Comparison of ENCODE assay signal across 12 cellular contexts in genomic region chr13:47598340-47598911, GRCh38.
DNase-seq lines count a peak whose midpoint lies in the region; ATAC-seq and TF ChIP-seq lines count a peak whose summit lies in the region.
"Had no signal": no experiment of that assay in that cellular context is flagged by ENCODE, and none has a peak within 500 bp of the region (broad histone marks: within the 10 kb centered on the region; RNA-seq: fewer than 3 reads in every experiment).

No MANE protein-coding gene starts in this region.

- H3K36me3 ChIP-seq in neural cell (ENCODE audit: insufficient read depth, low read length), result no peaks in the 10 kb centered on the region
- H3K36me3 ChIP-seq: upper lobe of left lung had no signal

- peak; percentile 50 for TF ChIP-seq RAD21 in neural cell (conservative IDR thresholded peaks at IDR 0.05)

- TF ChIP-seq EP300 in neural cell (conservative IDR thresholded peaks at IDR 0.05; ENCODE audit: poor library complexity, severe bottlenecking), result no peak

- H3K9me2 ChIP-seq in neural cell (ENCODE audit: insufficient read depth, low read length), result no peaks in the 10 kb centered on the region

- no peak overlapping the region for H3K4me3 Mint-ChIP-seq in T-cell

- no peak for ATAC-seq in T-cell (replicated peaks in 1 of 4)

- no peaks in the 10 kb centered on the region for H3K27me3 ChIP-seq in neural cell (ENCODE audit: insufficient read depth, low read depth, low read length)
- H3K27me3 ChIP-seq: upper lobe of left lung had no signal

- no peaks in the 10 kb centered on the region for H4K20me1 ChIP-seq in neural cell (ENCODE audit: insufficient read depth)

- no peaks in the 10 kb centered on the region for H3F3A ChIP-seq in neural cell (ENCODE audit: insufficient read depth, low read length, poor library complexity, severe bottlenecking)

- TF ChIP-seq CTCF in cardiac fibroblast (IDR thresholded peaks at IDR 0.05; ENCODE audit: low read depth, low read length), result peak; percentile 15
- TF ChIP-seq CTCF in neural cell (IDR thresholded peaks at IDR 0.05; ENCODE audit: poor library complexity, severe bottlenecking), result peak; percentile 52

- CTCF ChIA-PET in T-cell (lab: Charles Lee), result no interaction called here

- no peak overlapping the region for H3K27ac Mint-ChIP-seq in T-cell

- no peak overlapping the region for H3K9ac ChIP-seq in neural cell (ENCODE audit: low read length)

- H3K27ac ChIP-seq in neural cell (ENCODE audit: low read length), result no peak overlapping the region
- H3K27ac ChIP-seq: upper lobe of left lung had no signal

- no peaks in the 10 kb centered on the region for H3K36me3 Mint-ChIP-seq in T-cell

- H3K4me2 ChIP-seq in neural cell (ENCODE audit: low read length), result no peak overlapping the region

- no peak overlapping the region for H2AFZ ChIP-seq in neural cell (ENCODE audit: low read depth, low read length)

- POLR2A ChIA-PET in T-cell (lab: Charles Lee), result no interaction called here

- no peaks in the 10 kb centered on the region for H3K4me1 Mint-ChIP-seq in T-cell

- no peak overlapping the region for H3K4me3 ChIP-seq in cardiac fibroblast (replicated peaks in 1 of 2; ENCODE audit: low read depth in 2 of 2, low read length in 2 of 2)
- H3K4me3 ChIP-seq in neural cell (ENCODE audit: low read length), result no peak overlapping the region
- H3K4me3 ChIP-seq: upper lobe of left lung had no signal

- no peaks in the 10 kb centered on the region for H3K9me3 ChIP-seq in neural cell (ENCODE audit: low read length)

- no peaks in the 10 kb centered on the region for H3K79me2 ChIP-seq in neural cell (replicated peaks; ENCODE audit: insufficient read depth, low read length)

- DNase-seq in DMS 273 (lab: John Stamatoyannopoulos, UW; ENCODE audit: unreplicated experiment) (peak; percentile 1), DMS 273 treated with DMSO at 0.1 percent for 48 hours (lab: John Stamatoyannopoulos, UW) (no peak), M059J (ENCODE audit: low read depth) (peak; percentile 3), cardiac fibroblast (ENCODE audit: low read depth in 2 of 2) (peak; percentile 24 to 34), NCI-H1694 treated with DMSO at 0.1 percent for 48 hours (lab: John Stamatoyannopoulos, UW) (no peak), T-cell (no peak), amniotic stem cell (lab: John Stamatoyannopoulos, UW) (no peak)
- DNase-seq: 8988T, NCI-H187 treated with DMSO at 0.1 percent for 48 hours, nucleus accumbens, upper lobe of left lung had no signal

- H3K9me3 Mint-ChIP-seq in T-cell, result peaks cover 10 to 14% (median 11%) of the 10 kb centered on the region in 3 donors

- H3K27me3 Mint-ChIP-seq in T-cell, result peaks cover 0 to 7% of the 10 kb centered on the region in 2 donors

TF ChIP-seq in neural cell, 6 proteins besides CTCF, POLR2A, EP300 and RAD21:
- TF ChIP-seq SMC3 (conservative IDR thresholded peaks at IDR 0.05; ENCODE audit: poor library complexity) (peak; percentile 55), REST (IDR thresholded peaks at IDR 0.05; ENCODE audit: borderline replicate concordance) (no peak), MXI1 (conservative IDR thresholded peaks at IDR 0.05; ENCODE audit: poor library complexity, severe bottlenecking) (no peak)

Comparison
In these comparisons a context has a peak if more than half of its experiments do, and no peak if none do; other contexts are left out.
1. DNase-seq: peak in DMS 273 (single experiment), M059J (single experiment) and cardiac fibroblast (2 of 2); none in DMS 273 treated with DMSO at 0.1 percent for 48 hours (single experiment), NCI-H1694 treated with DMSO at 0.1 percent for 48 hours (single experiment), T-cell (0 of 34) and amniotic stem cell (single experiment).